In genomic region chr7:156540619-156541165, GRCh38 we compare ENCODE assay signal across 27 cellular contexts.
"Had no signal": no experiment of that assay in that cellular context is flagged by ENCODE, and none has a peak within 500 bp of the region (broad histone marks: within the 10 kb centered on the region; RNA-seq: fewer than 3 reads in every experiment).

No MANE protein-coding gene starts in this region.

- DNase-seq: Karpas-422, MM.1S, MV-4-11, NCI-H1092, NCI-H1105, NCI-H1417 treated with DMSO at 0.1 percent for 48 hours, NCI-H1436 treated with DMSO at 0.1 percent for 48 hours, NCI-H1694 treated with DMSO at 0.1 percent for 48 hours, NCI-H187 treated with DMSO at 0.1 percent for 48 hours, NCI-H2029, NCI-H2081, NCI-H2171 treated with DMSO at 0.1 percent for 48 hours, NCI-H2227 treated with DMSO at 0.1 percent for 48 hours, NCI-H345, NCI-H446, NCI-H510A treated with DMSO at 0.1 percent for 48 hours, NCI-H524 treated with DMSO at 0.1 percent for 48 hours, NCI-H526 treated with DMSO at 0.1 percent for 48 hours, NCI-H774, PC-9, SHP77, SIG-M5, SJCRH30, SW 1271, T-helper 1 cell had no signal

- ATAC-seq: Panc1, Right ventricle myocardium inferior had no signal
